ENCODE assay signal across 17 cellular contexts in the genomic region with DNA sequence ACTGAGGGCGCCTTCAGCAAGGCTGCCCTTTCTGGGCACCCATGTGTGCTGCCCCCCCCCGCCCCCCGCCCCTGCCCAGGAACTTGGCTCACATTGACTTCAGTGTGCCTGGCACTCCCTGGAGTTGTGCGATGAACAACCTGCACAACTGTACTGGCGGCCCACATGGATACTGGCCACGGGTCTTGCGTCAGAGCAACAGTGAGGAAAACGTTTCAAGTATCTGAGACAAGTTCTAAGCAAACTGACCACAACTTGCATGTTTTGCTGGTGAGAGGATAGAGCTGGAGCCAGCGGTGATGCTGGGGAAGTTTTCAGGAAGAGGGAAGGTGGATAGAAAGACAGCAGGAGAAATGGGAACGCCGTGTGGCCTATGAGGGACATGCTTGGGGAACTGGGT. TPM values are rescaled to one million over a fixed set of nuclear protein-coding genes. Genes with fewer than 3 reads are reported as not detected.
A peak's percentile ranks its signal among the peaks of the same experiment; 100 is the strongest.
DNase-seq lines count a peak whose midpoint lies in the region; ATAC-seq and TF ChIP-seq lines count a peak whose summit lies in the region.
"Had no signal": no experiment of that assay in that cellular context is flagged by ENCODE, and none has a peak within 500 bp of the region (broad histone marks: within the 10 kb centered on the region; RNA-seq: fewer than 3 reads in every experiment).

No MANE protein-coding gene starts in this region.

- H2AFZ ChIP-seq in fibroblast of lung (ENCODE audit: low read length): no peak overlapping the region

- H3K27me3 ChIP-seq in fibroblast of lung (ENCODE audit: control insufficient read depth, insufficient read depth, low read length) (no peaks in the 10 kb centered on the region), esophagus muscularis mucosa (no peaks in the 10 kb centered on the region)
- H3K27me3 ChIP-seq: foreskin keratinocyte, neutrophil had no signal

- H3K36me3 ChIP-seq in fibroblast of lung (ENCODE audit: control insufficient read depth, insufficient read depth, low read length): peaks cover 12% of the 10 kb centered on the region
- H3K36me3 ChIP-seq in esophagus muscularis mucosa: peaks cover 13 to 50% (median 34%) of the 10 kb centered on the region in 4 donors
- H3K36me3 ChIP-seq: neutrophil had no signal

- no peaks in the 10 kb centered on the region for H3K79me2 ChIP-seq in fibroblast of lung (ENCODE audit: control insufficient read depth, insufficient read depth, low read length)

- no peak for TF ChIP-seq EP300 in esophagus muscularis mucosa (IDR thresholded peaks at IDR 0.05)

- H3K9me3 ChIP-seq in fibroblast of lung (ENCODE audit: control insufficient read depth, insufficient read depth, low read depth, low read length) (no peaks in the 10 kb centered on the region), esophagus muscularis mucosa (no peaks in the 10 kb centered on the region)
- H3K9me3 ChIP-seq: neutrophil had no signal

- DNase-seq in ELR (ENCODE audit: low read depth): peak; percentile 60
- peak; percentile 35 for DNase-seq in MV-4-11 (lab: John Stamatoyannopoulos, UW)
- DNase-seq in fibroblast of lung (ENCODE audit: low read depth in 2 of 2): peak; percentile 91 to 98
- DNase-seq in sciatic nerve (ENCODE audit: low spot score): no peak
- DNase-seq in esophagus muscularis mucosa (ENCODE audit: extremely low spot score): no peak
- DNase-seq: activated CD4-positive, alpha-beta T cell treated with anti-CD3 and anti-CD28 coated beads, Interleukin-2, amount 50 U/mL, for 48 hours; CD8-positive, alpha-beta T cell; DND-41; foreskin keratinocyte; immature natural killer cell; NCI-H1436; NCI-H345 had no signal

- TF ChIP-seq POLR2A in esophagus muscularis mucosa (IDR thresholded peaks at IDR 0.05; ENCODE audit: low read depth): no peak

- H3K4me3 ChIP-seq in fibroblast of lung (replicated peaks in 1 of 4; ENCODE audit: control extremely low read depth in 1 of 4, insufficient read depth in 1 of 4, low read depth in 3 of 4, low read length in 4 of 4): no peak overlapping the region
- no peak overlapping the region for H3K4me3 ChIP-seq in esophagus muscularis mucosa
- H3K4me3 ChIP-seq: skin epidermis had no signal

- H3K9ac ChIP-seq in fibroblast of lung (ENCODE audit: insufficient read depth, low read length): no peak overlapping the region
- H3K9ac ChIP-seq: KMS-11 had no signal

- WGBS in esophagus muscularis mucosa: 79% methylated on average over 9 of the region's 11 CpGs

- TF ChIP-seq CTCF in fibroblast of lung (conservative IDR thresholded peaks at IDR 0.05 in 1 of 2, IDR thresholded peaks at IDR 0.05 in 1 of 2; ENCODE audit: low read depth in 1 of 2, low read length in 2 of 2) (no peak), esophagus muscularis mucosa (IDR thresholded peaks at IDR 0.05) (no peak)

- H3K4me1 ChIP-seq in fibroblast of lung (ENCODE audit: control insufficient read depth, extremely low read depth, insufficient read depth, low read length) (peaks cover 16% of the 10 kb centered on the region), esophagus muscularis mucosa (peaks cover 0 to 6% (median 2%) of the 10 kb centered on the region in 4 donors)
- H3K4me1 ChIP-seq: foreskin keratinocyte had no signal

- H3K27ac ChIP-seq in fibroblast of lung (ENCODE audit: insufficient read depth, low read length) (peak overlapping the region; percentile 11), esophagus muscularis mucosa (replicated peaks in 1 of 4) (no peak overlapping the region)
- H3K27ac ChIP-seq: foreskin keratinocyte, KMS-11, neutrophil had no signal

- H4K20me1 ChIP-seq in fibroblast of lung (ENCODE audit: control insufficient read depth, extremely low read depth, insufficient read depth, low read length): no peaks in the 10 kb centered on the region

- peak; percentile 35 for ATAC-seq in sciatic nerve
- ATAC-seq in GM18873 (IDR thresholded peaks at IDR 0.05; ENCODE audit: low FRiP score, unreplicated experiment): no peak
- no peak for ATAC-seq in HG02642 (IDR thresholded peaks at IDR 0.05; ENCODE audit: poor library complexity, unreplicated experiment)
- ATAC-seq: CD8-positive, alpha-beta T cell; foreskin keratinocyte had no signal

- intact Hi-C loops in sciatic nerve (cut with DNase I): no loop called here
- intact Hi-C loops in esophagus muscularis mucosa (cut with DNase I): no loop called here

- no peak overlapping the region for H3K4me2 ChIP-seq in fibroblast of lung (ENCODE audit: extremely low read depth, insufficient read depth, low read length)
- H3K4me2 ChIP-seq: KMS-11 had no signal

RNA-seq across cellular contexts. Expression of gene HABP4, which starts 45.4 kb away (rescaled TPM):
- 18.2 and 31.4 TPM in 2 replicates for total RNA-seq in fibroblast of lung
- polyA plus RNA-seq in fibroblast of lung: 28.7 and 35.6 TPM in 2 replicates
- 30.6 and 38.9 TPM in 2 replicates for polyA plus RNA-seq in fibroblast of lung (2012)
- 2.2 and 9.3 TPM in 2 replicates for polyA minus RNA-seq in fibroblast of lung (ENCODE audit: low replicate concordance)
- total RNA-seq in sciatic nerve: 32.0 TPM
- 10 to 100 TPM; 38.4 to 97.2 (median 54.2) TPM for total RNA-seq in esophagus muscularis mucosa

Comparison
In these comparisons a context has a peak if more than half of its experiments do, and no peak if none do; other contexts are left out.
1. DNase-seq: peak in ELR (single experiment), MV-4-11 (single experiment) and fibroblast of lung (2 of 2); none in sciatic nerve (single experiment) and esophagus muscularis mucosa (single experiment).